Comparison of ENCODE assay signal across 2 cellular contexts in genomic region chr17:2981325-2981724, GRCh38.
TF ChIP-seq lines count a peak whose summit lies in the region.

No MANE protein-coding gene starts in this region.

TF ChIP-seq in IMR-90, 13 proteins besides CTCF, POLR2A, EP300 and RAD21:
- TF ChIP-seq MAZ (IDR thresholded peaks at IDR 0.05; ENCODE audit: borderline replicate concordance, low read depth, low read length) (no peak), USF2 (IDR thresholded peaks at IDR 0.05; ENCODE audit: low read depth, low read length) (no peak), RCOR1 (IDR thresholded peaks at IDR 0.05; ENCODE audit: insufficient replicate concordance, low read length) (no peak), NFE2L2 (IDR thresholded peaks at IDR 0.05; ENCODE audit: low read depth, low read length) (no peak), CEBPB (IDR thresholded peaks at IDR 0.05; ENCODE audit: low read depth, low read length) (no peak), MAFK (IDR thresholded peaks at IDR 0.05; ENCODE audit: low read depth, low read length) (no peak), BHLHE40 (IDR thresholded peaks at IDR 0.05; ENCODE audit: low read depth, low read length) (no peak), ELK1 (IDR thresholded peaks at IDR 0.05; ENCODE audit: borderline replicate concordance, low read depth, low read length) (no peak), CHD1 (IDR thresholded peaks at IDR 0.05; ENCODE audit: low read depth, low read length) (no peak), RFX5 (IDR thresholded peaks at IDR 0.05; ENCODE audit: low read depth, low read length) (no peak), FOS (IDR thresholded peaks at IDR 0.05; ENCODE audit: low read depth, low read length) (no peak), SMC3 (IDR thresholded peaks at IDR 0.05; ENCODE audit: low read depth, low read length) (no peak), MXI1 (IDR thresholded peaks at IDR 0.05; ENCODE audit: borderline replicate concordance, low read depth, low read length) (no peak)

TF ChIP-seq in HEK293T, 16 proteins besides CTCF, POLR2A, EP300 and RAD21:
- TF ChIP-seq HDGF (IDR thresholded peaks at IDR 0.05; ENCODE audit: borderline replicate concordance), result no peak
- TF ChIP-seq L3MBTL2 (conservative IDR thresholded peaks at IDR 0.05), result no peak
- TF ChIP-seq ZNF384 (IDR thresholded peaks at IDR 0.05), result no peak
- TF ChIP-seq TARDBP (IDR thresholded peaks at IDR 0.05), result no peak
- no peak for TF ChIP-seq ELF4 (IDR thresholded peaks at IDR 0.05)
- TF ChIP-seq ARNT (IDR thresholded peaks at IDR 0.05), result no peak
- no peak for TF ChIP-seq SP1 (IDR thresholded peaks at IDR 0.05)
- TF ChIP-seq SUZ12 (IDR thresholded peaks at IDR 0.05), result no peak
- TF ChIP-seq BHLHE40 (IDR thresholded peaks at IDR 0.05; ENCODE audit: borderline replicate concordance), result no peak
- TF ChIP-seq FOXM1 (IDR thresholded peaks at IDR 0.05; ENCODE audit: borderline replicate concordance), result no peak
